8 cellular contexts compared by ENCODE assay signal in the genomic region with DNA sequence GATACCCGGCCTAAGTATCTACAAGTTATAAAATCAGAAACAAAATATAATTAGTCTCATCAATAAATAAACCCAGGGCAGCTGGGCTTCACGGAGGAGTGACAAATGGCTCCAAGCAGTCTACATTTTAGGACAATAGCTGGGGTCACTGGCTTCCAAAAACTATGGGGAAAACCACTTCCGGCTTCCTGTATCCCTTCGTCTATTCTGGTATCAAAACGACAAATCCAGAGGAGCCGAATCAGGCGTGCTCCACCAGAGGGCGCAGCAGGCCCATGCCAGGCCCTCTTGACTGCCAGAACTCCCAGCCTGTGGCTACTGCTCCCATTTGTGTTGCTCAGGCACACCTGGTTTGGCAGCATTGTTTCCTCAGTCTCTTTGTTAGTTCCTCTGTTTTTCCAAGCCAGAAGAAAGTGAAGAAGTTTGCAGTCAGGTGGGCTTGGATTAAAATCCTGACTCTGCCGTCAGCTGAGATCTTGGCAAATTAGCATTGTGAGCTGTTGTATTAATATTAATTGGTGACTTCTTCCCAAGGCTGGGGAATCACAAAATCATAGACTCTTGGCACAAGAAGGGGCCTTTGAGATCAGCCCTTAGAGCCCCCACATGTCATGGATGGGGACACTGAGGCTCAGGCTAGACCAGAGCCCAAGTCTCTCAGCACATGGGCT. TPM values are rescaled to one million over a fixed set of nuclear protein-coding genes. Genes with fewer than 3 reads are reported as not detected.
DNase-seq lines count a peak whose midpoint lies in the region; ATAC-seq and TF ChIP-seq lines count a peak whose summit lies in the region.

No MANE protein-coding gene starts in this region.

- peaks cover 25% of the 10 kb centered on the region for H3K4me1 Mint-ChIP-seq in activated naive CD8-positive, alpha-beta T cell treated with anti-CD3 and anti-CD28 coated beads, Interleukin-2, amount 10 ng/mL, durations not matched to agents 7 days and 5 days

- intact Hi-C loops in cardiac septum (cut with DNase I): loop anchor here (2.0 to 5.0 kb wide), 3 partner anchors 104 to 188 kb away; no protein-coding TSS in a partner anchor
- intact Hi-C loops in posterior vena cava (cut with DNase I): loop anchor here in 1 of 2 donors (5.0 kb wide), 2 partner anchors 104 to 184 kb away; no protein-coding TSS in a partner anchor
- intact Hi-C loops in transverse colon (cut with DNase I; ENCODE audit: low total_unique reads): loop anchor here (5.0 kb wide), 1 partner anchor 164 kb away; no protein-coding TSS in a partner anchor

- H3K36me3 Mint-ChIP-seq in activated naive CD8-positive, alpha-beta T cell treated with anti-CD3 and anti-CD28 coated beads, Interleukin-2, amount 10 ng/mL, durations not matched to agents 7 days and 5 days: peaks cover 15% of the 10 kb centered on the region

- H3K4me3 ChIP-seq in transverse colon: no peak overlapping the region

- H3K27ac Mint-ChIP-seq in activated naive CD8-positive, alpha-beta T cell treated with anti-CD3 and anti-CD28 coated beads, Interleukin-2, amount 10 ng/mL, durations not matched to agents 7 days and 5 days: peak overlapping the region; percentile 29

- peak; percentile 76 for DNase-seq in SIG-M5 treated with dmso at 0.1 percent for 504 hours (lab: John Stamatoyannopoulos, UW; ENCODE audit: unreplicated experiment)
- no peak for DNase-seq in SIG-M5 (lab: John Stamatoyannopoulos, UW)
- DNase-seq in NCI-H1092 (lab: John Stamatoyannopoulos, UW): peak; percentile 80
- DNase-seq in SKM-1 treated with dmso at 0.1 percent for 144 hours (lab: John Stamatoyannopoulos, UW; ENCODE audit: unreplicated experiment): peak; percentile 80
- peak; percentile 76 for DNase-seq in activated naive CD8-positive, alpha-beta T cell treated with anti-CD3 and anti-CD28 coated beads, Interleukin-2, amount 10 ng/mL, durations not matched to agents 7 days and 5 days
- peak; percentile 90 for DNase-seq in cardiac septum (ENCODE audit: low spot score)
- DNase-seq in posterior vena cava (ENCODE audit: low spot score): peak; percentile 96
- peak; percentile 92 for DNase-seq in transverse colon

- TF ChIP-seq CTCF in transverse colon (IDR thresholded peaks at IDR 0.05): peak; percentile 92 to 97 (median 94)

- H3K4me1 ChIP-seq in transverse colon: peaks cover 0 to 9% (median 6%) of the 10 kb centered on the region in 4 donors

- no peaks in the 10 kb centered on the region for H3K36me3 ChIP-seq in transverse colon

- 14 to 21% methylated on average over 7 to 9 of the region's 9 CpGs for WGBS in transverse colon (ENCODE audit: low coverage in 1 of 2), 2 donors

- H3K9me3 Mint-ChIP-seq in activated naive CD8-positive, alpha-beta T cell treated with anti-CD3 and anti-CD28 coated beads, Interleukin-2, amount 10 ng/mL, durations not matched to agents 7 days and 5 days: no peaks in the 10 kb centered on the region

- no peaks in the 10 kb centered on the region for H3K27me3 Mint-ChIP-seq in activated naive CD8-positive, alpha-beta T cell treated with anti-CD3 and anti-CD28 coated beads, Interleukin-2, amount 10 ng/mL, durations not matched to agents 7 days and 5 days

- in situ Hi-C loops in transverse colon (cut with MboI; ENCODE audit: low pct_ligation_motif_present in 1 of 4, low pct_unique_long_range_greater_than_20kb in 1 of 4, low sequenced_read_pairs in 3 of 4): loop anchor here (10.0 to 25.0 kb wide), 3 partner anchors 92 to 182 kb away; no protein-coding TSS in a partner anchor

- no peak overlapping the region for H3K4me3 Mint-ChIP-seq in activated naive CD8-positive, alpha-beta T cell treated with anti-CD3 and anti-CD28 coated beads, Interleukin-2, amount 10 ng/mL, durations not matched to agents 7 days and 5 days

- ATAC-seq in activated naive CD8-positive, alpha-beta T cell treated with anti-CD3 and anti-CD28 coated beads, Interleukin-2, amount 10 ng/mL, durations not matched to agents 7 days and 5 days (ENCODE audit: low read depth): peak; percentile 77

- no peak for TF ChIP-seq POLR2A in transverse colon (IDR thresholded peaks at IDR 0.05)

- H3K27me3 ChIP-seq in transverse colon: no peaks in the 10 kb centered on the region

- H3K9me3 ChIP-seq in transverse colon: no peaks in the 10 kb centered on the region

- POLR2A ChIA-PET in activated naive CD8-positive, alpha-beta T cell treated with anti-CD3 and anti-CD28 coated beads, Interleukin-2, amount 10 ng/mL, durations not matched to agents 7 days and 5 days (lab: Charles Lee): no interaction called here

- no peak for TF ChIP-seq EP300 in transverse colon (IDR thresholded peaks at IDR 0.05; ENCODE audit: low read depth)

- H3K27ac ChIP-seq in transverse colon: peak overlapping the region in 3 of 4 donors; percentile 51 to 70 (median 62)

RNA-seq across cellular contexts. Expression of gene RAB14, which starts 11.6 kb away (rescaled TPM):
- total RNA-seq in activated naive CD8-positive, alpha-beta T cell treated with anti-CD3 and anti-CD28 coated beads, Interleukin-2, amount 10 ng/mL, durations not matched to agents 7 days and 5 days: 10 to 100 TPM; 68.3 to 70.5 TPM
- total RNA-seq in cardiac septum: 49.9 TPM
- 10 to 100 TPM; 46.7 to 49.7 TPM for total RNA-seq in posterior vena cava
- total RNA-seq in transverse colon: 10 to 100 TPM; 20.7 to 50.3 (median 37.9) TPM

RNA-seq across cellular contexts. Expression of gene GSN, which starts 54.7 kb away (rescaled TPM):
- 1 to 10 TPM; 8.0 to 9.6 TPM for total RNA-seq in activated naive CD8-positive, alpha-beta T cell treated with anti-CD3 and anti-CD28 coated beads, Interleukin-2, amount 10 ng/mL, durations not matched to agents 7 days and 5 days
- 855 TPM for total RNA-seq in cardiac septum
- 1,000 to 10,000 TPM in 1 of 2 donors, 100 to 1,000 TPM in 1; 590 to 1,544 TPM for total RNA-seq in posterior vena cava
- total RNA-seq in transverse colon: 100 to 1,000 TPM; 628 to 986 (median 782) TPM

Comparison
In these comparisons a context has a peak if more than half of its experiments do, and no peak if none do; other contexts are left out.
1. RNA of gene GSN, which starts 54.7 kb away (total RNA-seq): 590 to 1,544 TPM in posterior vena cava, 855 TPM in cardiac septum (single experiment) and 628 to 986 TPM in transverse colon; 8.0 to 9.6 TPM in activated naive CD8-positive, alpha-beta T cell treated with anti-CD3 and anti-CD28 coated beads, Interleukin-2, amount 10 ng/mL, durations not matched to agents 7 days and 5 days; every median in the first group is over 10 times any median in the second.